In genomic region chr3:136752327-136753111, GRCh38 we compare ENCODE assay signal across 1 cellular context.
TF ChIP-seq lines count a peak whose summit lies in the region.

STAG1 (minus strand) TSS chr3:136752378; CDS start chr3:136630898, 121,480 bp downstream.

TF ChIP-seq in K562, 482 proteins besides CTCF, POLR2A, EP300 and RAD21 (continued from another document and continues in another):
- TF ChIP-seq STAG1 (CRISPR knock-in tag; IDR thresholded peaks at IDR 0.05; ENCODE audit: borderline replicate concordance) (peak; percentile 90; the same call in 1 of the 2 replicates), PTTG1 (tag; IDR thresholded peaks at IDR 0.05; ENCODE audit: low read depth) (no peak), SRF (CRISPR knock-in tag; IDR thresholded peaks at IDR 0.05) (peak in 1 of 2 experiments; percentile 39; a peak in 1 of 4 replicates), MAFK (IDR thresholded peaks at IDR 0.05; ENCODE audit: low read length) (no peak), ARID2 (IDR thresholded peaks at IDR 0.05) (no peak), ZFP30 (CRISPR knock-in tag; IDR thresholded peaks at IDR 0.05; ENCODE audit: borderline replicate concordance) (no peak), SREBF2 (CRISPR knock-in tag; IDR thresholded peaks at IDR 0.05) (no peak), MTF1 (CRISPR knock-in tag; IDR thresholded peaks at IDR 0.05; ENCODE audit: borderline replicate concordance) (no peak), EGR1 (conservative IDR thresholded peaks at IDR 0.05) (peak; percentile 56), NFRKB (IDR thresholded peaks at IDR 0.05; ENCODE audit: low read depth) (peak; percentile 82), ZNF41 (CRISPR knock-in tag; conservative IDR thresholded peaks at IDR 0.05) (no peak), HNRNPL (IDR thresholded peaks at IDR 0.05; ENCODE audit: low read depth, low read length) (no peak), ZNF12 (CRISPR knock-in tag; IDR thresholded peaks at IDR 0.05) (no peak), KDM1A (IDR thresholded peaks at IDR 0.05) (no peak), GATAD2B (IDR thresholded peaks at IDR 0.05; ENCODE audit: borderline replicate concordance) (peak; percentile 58), PHF21A (IDR thresholded peaks at IDR 0.05; ENCODE audit: borderline replicate concordance, low read depth) (0 out of 2 replicates have a peak, but pooled peaks have one; percentile 32), MEF2D (tag; conservative IDR thresholded peaks at IDR 0.05; ENCODE audit: low read depth) (no peak), E2F3 (CRISPR knock-in tag; IDR thresholded peaks at IDR 0.05) (peak; percentile 91), PTRF (tag; IDR thresholded peaks at IDR 0.05) (no peak), NRF1 (conservative IDR thresholded peaks at IDR 0.05 in 1 of 2, IDR thresholded peaks at IDR 0.05 in 1 of 2) (peak; percentile 97), FOXJ2 (tag; IDR thresholded peaks at IDR 0.05) (peak; percentile 56; the same call in 1 of the 2 replicates), ZKSCAN1 (IDR thresholded peaks at IDR 0.05; ENCODE audit: low read depth, low read length) (no peak), LCOR (CRISPR knock-in tag; IDR thresholded peaks at IDR 0.05) (0 out of 2 replicates have a peak, but pooled peaks have one; percentile 50), CBFB (CRISPR knock-in tag; IDR thresholded peaks at IDR 0.05) (no peak), SMC3 (conservative IDR thresholded peaks at IDR 0.05; ENCODE audit: insufficient read depth, low read depth, low read length) (peak; percentile 85), TRIM28 (IDR thresholded peaks at IDR 0.05) (no peak), NFIX (CRISPR knock-in tag; IDR thresholded peaks at IDR 0.05; ENCODE audit: low read depth) (no peak), ZBTB11 (CRISPR knock-in tag; IDR thresholded peaks at IDR 0.05) (no peak), CHD1 (IDR thresholded peaks at IDR 0.05; ENCODE audit: low read length) (peak; percentile 21), MYC (IDR thresholded peaks at IDR 0.05; ENCODE audit: low read depth, low read length) (peak; percentile 90), MYC (CRISPR knock-in tag; IDR thresholded peaks at IDR 0.05; ENCODE audit: borderline replicate concordance, low read depth) (no peak), HNRNPUL1 (IDR thresholded peaks at IDR 0.05; ENCODE audit: low read length) (no peak), U2AF1 (optimal IDR thresholded peaks at IDR 0.05; ENCODE audit: low read depth, low read length) (no peak), POLR2AphosphoS5 (IDR thresholded peaks at IDR 0.05; ENCODE audit: control insufficient read depth, insufficient read depth, low read depth, low read length) (peak; percentile 57; the same call in 1 of the 2 replicates), MNT (conservative IDR thresholded peaks at IDR 0.05) (peak; percentile 66 to 80), KLF16 (IDR thresholded peaks at IDR 0.05) (peak; percentile 74), DEAF1 (CRISPR knock-in tag; IDR thresholded peaks at IDR 0.05) (peak; percentile 95), RCOR1 (IDR thresholded peaks at IDR 0.05; ENCODE audit: borderline replicate concordance in 1 of 2, low read depth in 2 of 2, low read length in 2 of 2) (peak in 1 of 2 experiments; percentile 26; a peak in 1 of 4 replicates), ZNF384 (IDR thresholded peaks at IDR 0.05; ENCODE audit: low read depth, low read length) (no peak), HIVEP1 (CRISPR knock-in tag; IDR thresholded peaks at IDR 0.05) (no peak), SIX5 (IDR thresholded peaks at IDR 0.05; ENCODE audit: borderline replicate concordance in 1 of 2, insufficient read depth in 1 of 2, low read depth in 1 of 2, low read length in 2 of 2) (no peak), E2F1 (CRISPR knock-in tag; IDR thresholded peaks at IDR 0.05) (peak; percentile 91), CREM (IDR thresholded peaks at IDR 0.05; ENCODE audit: low read depth) (peak; percentile 79), PHTF2 (CRISPR knock-in tag; IDR thresholded peaks at IDR 0.05) (no peak), ZNF121 (CRISPR knock-in tag; conservative IDR thresholded peaks at IDR 0.05) (no peak)
- TF ChIP-seq, protein P1, sequence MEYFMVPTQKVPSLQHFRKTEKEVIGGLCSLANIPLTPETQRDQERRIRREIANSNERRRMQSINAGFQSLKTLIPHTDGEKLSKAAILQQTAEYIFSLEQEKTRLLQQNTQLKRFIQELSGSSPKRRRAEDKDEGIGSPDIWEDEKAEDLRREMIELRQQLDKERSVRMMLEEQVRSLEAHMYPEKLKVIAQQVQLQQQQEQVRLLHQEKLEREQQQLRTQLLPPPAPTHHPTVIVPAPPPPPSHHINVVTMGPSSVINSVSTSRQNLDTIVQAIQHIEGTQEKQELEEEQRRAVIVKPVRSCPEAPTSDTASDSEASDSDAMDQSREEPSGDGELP (CRISPR knock-in tag; IDR thresholded peaks at IDR 0.05; ENCODE audit: borderline replicate concordance): 0 out of 2 replicates have a peak, but pooled peaks have one; percentile 63
- TF ChIP-seq, protein P2, sequence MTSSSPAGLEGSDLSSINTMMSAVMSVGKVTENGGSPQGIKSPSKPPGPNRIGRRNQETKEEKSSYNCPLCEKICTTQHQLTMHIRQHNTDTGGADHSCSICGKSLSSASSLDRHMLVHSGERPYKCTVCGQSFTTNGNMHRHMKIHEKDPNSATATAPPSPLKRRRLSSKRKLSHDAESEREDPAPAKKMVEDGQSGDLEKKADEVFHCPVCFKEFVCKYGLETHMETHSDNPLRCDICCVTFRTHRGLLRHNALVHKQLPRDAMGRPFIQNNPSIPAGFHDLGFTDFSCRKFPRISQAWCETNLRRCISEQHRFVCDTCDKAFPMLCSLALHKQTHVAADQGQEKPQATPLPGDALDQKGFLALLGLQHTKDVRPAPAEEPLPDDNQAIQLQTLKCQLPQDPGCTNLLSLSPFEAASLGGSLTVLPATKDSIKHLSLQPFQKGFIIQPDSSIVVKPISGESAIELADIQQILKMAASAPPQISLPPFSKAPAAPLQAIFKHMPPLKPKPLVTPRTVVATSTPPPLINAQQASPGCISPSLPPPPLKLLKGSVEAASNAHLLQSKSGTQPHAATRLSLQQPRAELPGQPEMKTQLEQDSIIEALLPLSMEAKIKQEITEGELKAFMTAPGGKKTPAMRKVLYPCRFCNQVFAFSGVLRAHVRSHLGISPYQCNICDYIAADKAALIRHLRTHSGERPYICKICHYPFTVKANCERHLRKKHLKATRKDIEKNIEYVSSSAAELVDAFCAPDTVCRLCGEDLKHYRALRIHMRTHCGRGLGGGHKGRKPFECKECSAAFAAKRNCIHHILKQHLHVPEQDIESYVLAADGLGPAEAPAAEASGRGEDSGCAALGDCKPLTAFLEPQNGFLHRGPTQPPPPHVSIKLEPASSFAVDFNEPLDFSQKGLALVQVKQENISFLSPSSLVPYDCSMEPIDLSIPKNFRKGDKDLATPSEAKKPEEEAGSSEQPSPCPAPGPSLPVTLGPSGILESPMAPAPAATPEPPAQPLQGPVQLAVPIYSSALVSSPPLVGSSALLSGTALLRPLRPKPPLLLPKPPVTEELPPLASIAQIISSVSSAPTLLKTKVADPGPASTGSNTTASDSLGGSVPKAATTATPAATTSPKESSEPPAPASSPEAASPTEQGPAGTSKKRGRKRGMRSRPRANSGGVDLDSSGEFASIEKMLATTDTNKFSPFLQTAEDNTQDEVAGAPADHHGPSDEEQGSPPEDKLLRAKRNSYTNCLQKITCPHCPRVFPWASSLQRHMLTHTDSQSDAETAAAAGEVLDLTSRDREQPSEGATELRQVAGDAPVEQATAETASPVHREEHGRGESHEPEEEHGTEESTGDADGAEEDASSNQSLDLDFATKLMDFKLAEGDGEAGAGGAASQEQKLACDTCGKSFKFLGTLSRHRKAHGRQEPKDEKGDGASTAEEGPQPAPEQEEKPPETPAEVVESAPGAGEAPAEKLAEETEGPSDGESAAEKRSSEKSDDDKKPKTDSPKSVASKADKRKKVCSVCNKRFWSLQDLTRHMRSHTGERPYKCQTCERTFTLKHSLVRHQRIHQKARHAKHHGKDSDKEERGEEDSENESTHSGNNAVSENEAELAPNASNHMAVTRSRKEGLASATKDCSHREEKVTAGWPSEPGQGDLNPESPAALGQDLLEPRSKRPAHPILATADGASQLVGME (CRISPR knock-in tag; IDR thresholded peaks at IDR 0.05): no peak
- TF ChIP-seq, protein P3, sequence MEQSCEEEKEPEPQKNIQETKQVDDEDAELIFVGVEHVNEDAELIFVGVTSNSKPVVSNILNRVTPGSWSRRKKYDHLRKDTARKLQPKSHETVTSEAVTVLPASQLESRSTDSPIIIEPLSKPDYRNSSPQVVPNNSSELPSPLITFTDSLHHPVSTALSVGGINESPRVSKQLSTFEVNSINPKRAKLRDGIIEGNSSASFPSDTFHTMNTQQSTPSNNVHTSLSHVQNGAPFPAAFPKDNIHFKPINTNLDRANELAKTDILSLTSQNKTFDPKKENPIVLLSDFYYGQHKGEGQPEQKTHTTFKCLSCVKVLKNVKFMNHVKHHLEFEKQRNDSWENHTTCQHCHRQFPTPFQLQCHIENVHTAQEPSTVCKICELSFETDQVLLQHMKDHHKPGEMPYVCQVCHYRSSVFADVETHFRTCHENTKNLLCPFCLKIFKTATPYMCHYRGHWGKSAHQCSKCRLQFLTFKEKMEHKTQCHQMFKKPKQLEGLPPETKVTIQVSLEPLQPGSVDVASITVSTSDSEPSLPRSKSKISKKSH (CRISPR knock-in tag; IDR thresholded peaks at IDR 0.05): no peak
- TF ChIP-seq, protein P4, sequence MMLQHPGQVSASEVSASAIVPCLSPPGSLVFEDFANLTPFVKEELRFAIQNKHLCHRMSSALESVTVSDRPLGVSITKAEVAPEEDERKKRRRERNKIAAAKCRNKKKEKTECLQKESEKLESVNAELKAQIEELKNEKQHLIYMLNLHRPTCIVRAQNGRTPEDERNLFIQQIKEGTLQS (IDR thresholded peaks at IDR 0.05): peak; percentile 32; the same call in 1 of the 2 replicates
- TF ChIP-seq, protein P4 (CRISPR knock-in tag; conservative IDR thresholded peaks at IDR 0.05): 0 out of 2 replicates have a peak, but pooled peaks have one; percentile 34
- TF ChIP-seq, protein P5, sequence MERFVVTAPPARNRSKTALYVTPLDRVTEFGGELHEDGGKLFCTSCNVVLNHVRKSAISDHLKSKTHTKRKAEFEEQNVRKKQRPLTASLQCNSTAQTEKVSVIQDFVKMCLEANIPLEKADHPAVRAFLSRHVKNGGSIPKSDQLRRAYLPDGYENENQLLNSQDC (CRISPR knock-in tag; IDR thresholded peaks at IDR 0.05): no peak
- TF ChIP-seq, protein P6, sequence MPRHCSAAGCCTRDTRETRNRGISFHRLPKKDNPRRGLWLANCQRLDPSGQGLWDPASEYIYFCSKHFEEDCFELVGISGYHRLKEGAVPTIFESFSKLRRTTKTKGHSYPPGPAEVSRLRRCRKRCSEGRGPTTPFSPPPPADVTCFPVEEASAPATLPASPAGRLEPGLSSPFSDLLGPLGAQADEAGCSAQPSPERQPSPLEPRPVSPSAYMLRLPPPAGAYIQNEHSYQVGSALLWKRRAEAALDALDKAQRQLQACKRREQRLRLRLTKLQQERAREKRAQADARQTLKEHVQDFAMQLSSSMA (CRISPR knock-in tag; IDR thresholded peaks at IDR 0.05): no peak
